8 cellular contexts compared by ENCODE assay signal in the genomic region with DNA sequence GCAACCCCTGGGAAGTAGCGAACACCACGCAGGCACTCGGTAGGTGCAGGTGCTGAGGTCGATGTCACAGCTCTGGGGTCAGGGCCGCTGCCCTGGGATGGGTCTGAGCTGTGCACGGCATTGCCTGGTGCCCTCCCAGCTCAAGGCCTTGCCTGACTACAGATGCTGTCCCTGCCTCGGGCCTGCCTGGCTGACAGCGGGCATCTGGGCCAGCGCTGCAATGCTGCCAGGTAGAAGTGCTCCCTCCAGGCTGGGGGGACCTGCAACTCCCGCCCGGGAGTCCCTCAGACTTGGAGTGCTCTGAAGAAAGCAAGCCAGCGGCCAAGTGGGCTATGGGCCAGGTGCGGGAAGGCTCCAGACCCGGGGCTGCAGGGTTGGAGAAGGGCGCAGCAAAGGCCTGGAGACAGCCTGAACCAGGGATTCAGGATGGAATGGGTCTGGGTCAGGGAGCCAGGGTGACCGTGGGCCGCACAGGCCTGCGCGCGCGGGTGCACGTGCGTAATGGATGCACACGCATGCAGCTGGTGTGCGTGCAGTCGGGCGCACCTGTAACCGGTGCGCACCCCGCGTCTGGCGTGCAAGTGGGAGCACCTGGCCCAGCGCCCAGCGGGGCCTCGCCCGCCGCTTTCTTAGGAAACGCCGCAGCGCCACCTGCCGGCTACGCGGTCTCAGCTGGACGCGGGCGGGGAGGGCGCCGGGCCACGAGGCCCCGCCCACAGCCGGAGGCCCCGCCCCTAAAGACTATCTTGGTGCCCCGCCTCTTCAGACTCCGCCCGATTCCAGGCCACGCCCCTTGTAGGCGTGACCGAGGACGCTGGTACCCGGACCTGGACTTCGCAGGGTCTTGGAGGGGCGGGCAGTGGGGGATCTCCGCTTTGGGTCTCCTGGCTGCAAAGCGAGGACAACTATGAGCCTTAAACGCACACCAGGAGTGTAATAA.
DNase-seq lines count a peak whose midpoint lies in the region; ATAC-seq and TF ChIP-seq lines count a peak whose summit lies in the region.

No MANE protein-coding gene starts in this region.

- TF ChIP-seq CTCF in DND-41 (IDR thresholded peaks at IDR 0.05; ENCODE audit: borderline replicate concordance, extremely low read depth, low read length, poor library complexity, severe bottlenecking) (no peak), WERI-Rb-1 (IDR thresholded peaks at IDR 0.05; ENCODE audit: low read depth, low read length) (peak; percentile 64), brain microvascular endothelial cell (IDR thresholded peaks at IDR 0.05; ENCODE audit: low read depth, low read length, missing control alignments) (peak; percentile 59)

- H3K4me2 ChIP-seq in DND-41 (ENCODE audit: insufficient read depth, low read length) = no peak overlapping the region

- in situ Hi-C loops in brain microvascular endothelial cell (cut with HindIII; ENCODE audit: low pct_ligation_motif_present, low sequenced_read_pairs) = no loop called here

- peaks cover 5% of the 10 kb centered on the region for H3K4me1 ChIP-seq in DND-41 (ENCODE audit: insufficient read depth, low read length)

- peak; percentile 34 for DNase-seq in DND-41
- peak; percentile 86 for DNase-seq in NCI-H2196 treated with DMSO at 0.1 percent for 48 hours (lab: John Stamatoyannopoulos, UW; ENCODE audit: unreplicated experiment)
- peak; percentile 79 for DNase-seq in WERI-Rb-1
- DNase-seq in brain microvascular endothelial cell = peak; percentile 71
- peak; percentile 99 for DNase-seq in iPS-NIHi11 (ENCODE audit: low spot score)
- DNase-seq in stimulated activated CD4-positive, alpha-beta T cell treated with anti-CD3 and anti-CD28 coated beads, Interleukin-12 subunit alpha, Interleukin-12 subunit beta, amount 100 ng/mL, for 24 hours (ENCODE audit: low read depth in 2 of 2) = peak; percentile 72 to 87

- H2AFZ ChIP-seq in DND-41 (ENCODE audit: low read depth, low read length) = no peak overlapping the region

- no peaks in the 10 kb centered on the region; the same call in 1 of the 2 replicates for H4K20me1 ChIP-seq in DND-41 (ENCODE audit: insufficient read depth, low read length)

- H3K27me3 ChIP-seq in DND-41 (ENCODE audit: insufficient read depth, low read length, poor library complexity) (no peaks in the 10 kb centered on the region), WERI-Rb-1 (ENCODE audit: insufficient read depth, low read depth, severe bottlenecking) (no peaks in the 10 kb centered on the region), brain microvascular endothelial cell (replicated peaks) (peaks cover 18% of the 10 kb centered on the region)

- no peaks in the 10 kb centered on the region for H3K9me3 ChIP-seq in DND-41 (ENCODE audit: insufficient read depth, low read length, severe bottlenecking)
- H3K9me3 ChIP-seq in WERI-Rb-1 (ENCODE audit: severe bottlenecking) = peaks cover 4% of the 10 kb centered on the region

- H3K79me2 ChIP-seq in DND-41 (ENCODE audit: insufficient read depth, low read length) = no peaks in the 10 kb centered on the region

- ATAC-seq in DND-41 (ENCODE audit: insufficient read depth, low read depth) (peak; percentile 49; the same call in 2 of the 3 replicates), HG02885 (IDR thresholded peaks at IDR 0.05; ENCODE audit: poor library complexity, unreplicated experiment) (peak; percentile 52), GM19455 (IDR thresholded peaks at IDR 0.05; ENCODE audit: unreplicated experiment) (no peak)

- no peak overlapping the region for H3K9ac ChIP-seq in DND-41 (ENCODE audit: low read depth, low read length)

- no peaks in the 10 kb centered on the region for H3K36me3 ChIP-seq in DND-41 (ENCODE audit: insufficient read depth, low read length)
- H3K36me3 ChIP-seq in WERI-Rb-1 = no peaks in the 10 kb centered on the region
- H3K36me3 ChIP-seq in brain microvascular endothelial cell (replicated peaks) = no peaks in the 10 kb centered on the region

- H3K4me3 ChIP-seq in DND-41 (ENCODE audit: low read depth in 1 of 2, low read length in 2 of 2) (no peak overlapping the region), WERI-Rb-1 (ENCODE audit: low read depth, low read length) (no peak overlapping the region), brain microvascular endothelial cell (ENCODE audit: low read depth, low read length) (no peak overlapping the region)

- H3K27ac ChIP-seq in DND-41 (ENCODE audit: low read length) = no peak overlapping the region
- H3K27ac ChIP-seq in WERI-Rb-1 = peak overlapping the region; percentile 41
- no peak overlapping the region for H3K27ac ChIP-seq in brain microvascular endothelial cell

Comparison
In these comparisons a context has a peak if more than half of its experiments do, and no peak if none do; other contexts are left out.
1. DNase-seq: peak in every context shown above with its lines; median percentile 99 in iPS-NIHi11; 86 in NCI-H2196 treated with DMSO at 0.1 percent for 48 hours; 80 in stimulated activated CD4-positive, alpha-beta T cell treated with anti-CD3 and anti-CD28 coated beads, Interleukin-12 subunit alpha, Interleukin-12 subunit beta, amount 100 ng/mL, for 24 hours; 79 in WERI-Rb-1; 71 in brain microvascular endothelial cell; 34 in DND-41.